ENCODE assay signal across 1 cellular context in genomic region chr3:65995030-65995429, GRCh38.
TF ChIP-seq lines count a peak whose summit lies in the region.

No MANE protein-coding gene starts in this region.

TF ChIP-seq in SK-N-SH treated with all-trans-retinoic acid at 6 μM for 48 hours, 23 proteins besides CTCF, POLR2A, EP300 and RAD21 (continued from another document):
- TF ChIP-seq TOX (CRISPR knock-in tag; IDR thresholded peaks at IDR 0.05; ENCODE audit: borderline replicate concordance) (no peak), ARNTL (CRISPR knock-in tag; IDR thresholded peaks at IDR 0.05; ENCODE audit: borderline replicate concordance, low read depth) (no peak), CREB5 (CRISPR knock-in tag; IDR thresholded peaks at IDR 0.05; ENCODE audit: low read depth) (no peak), SNAI2 (CRISPR knock-in tag; IDR thresholded peaks at IDR 0.05) (no peak), ESRRG (CRISPR knock-in tag; IDR thresholded peaks at IDR 0.05) (no peak), ZFP30 (CRISPR knock-in tag; IDR thresholded peaks at IDR 0.05) (no peak), RARB (CRISPR knock-in tag; IDR thresholded peaks at IDR 0.05) (no peak), ZNF565 (CRISPR knock-in tag; conservative IDR thresholded peaks at IDR 0.05; ENCODE audit: low read depth) (no peak), ZNF8 (CRISPR knock-in tag; IDR thresholded peaks at IDR 0.05) (no peak), OSR1 (CRISPR knock-in tag; IDR thresholded peaks at IDR 0.05) (no peak), TCF4 (CRISPR knock-in tag; IDR thresholded peaks at IDR 0.05; ENCODE audit: borderline replicate concordance) (no peak), POU6F1 (CRISPR knock-in tag; IDR thresholded peaks at IDR 0.05; ENCODE audit: borderline replicate concordance, low read depth) (no peak)
